In the genomic region with DNA sequence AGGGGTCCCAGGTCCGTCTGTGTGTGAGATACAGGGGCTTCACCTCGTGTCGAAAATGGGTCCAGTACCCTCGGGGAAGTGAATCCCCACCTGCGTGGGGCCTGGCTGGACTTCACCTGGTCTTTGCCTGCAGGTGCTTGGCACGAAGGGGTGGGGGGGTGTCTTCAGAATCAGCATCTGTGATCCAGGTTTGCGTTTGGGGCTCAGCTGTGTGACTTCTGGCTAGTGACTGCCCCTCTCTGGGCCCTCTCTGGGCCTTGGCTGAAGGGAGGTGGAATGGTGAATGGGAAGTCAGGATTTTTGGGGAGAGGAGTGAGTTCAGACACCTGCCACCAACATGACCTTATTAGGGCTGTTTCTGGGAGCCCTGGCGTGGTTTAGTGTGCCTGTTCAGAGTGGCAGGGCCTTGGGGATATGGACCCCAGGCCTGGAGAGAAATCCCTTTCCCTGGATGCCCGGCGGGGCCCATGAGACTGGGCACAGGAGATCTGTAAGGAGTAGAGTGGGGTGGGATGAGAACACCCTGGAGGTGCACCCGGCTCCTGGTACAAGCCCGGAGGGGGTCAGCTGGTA, we compare ENCODE assay signal across 24 cellular contexts. TPM values are rescaled to one million over a fixed set of nuclear protein-coding genes. Genes with fewer than 3 reads are reported as not detected.
DNase-seq lines count a peak whose midpoint lies in the region; ATAC-seq, FAIRE-seq and TF ChIP-seq lines count a peak whose summit lies in the region.
"Had no signal": no experiment of that assay in that cellular context is flagged by ENCODE, and none has a peak within 500 bp of the region (broad histone marks: within the 10 kb centered on the region; RNA-seq: fewer than 3 reads in every experiment).

No MANE protein-coding gene starts in this region.

- H3K79me2 ChIP-seq in GM23338 (replicated peaks; ENCODE audit: insufficient read depth) (no peaks in the 10 kb centered on the region), K562 (ENCODE audit: control insufficient read depth, insufficient read depth, low read length) (no peaks in the 10 kb centered on the region)

- H3K4me3 Mint-ChIP-seq in GM23338 (peak overlapping the region; percentile 36; the same call in 1 of the 3 replicates), glutamatergic neuron (ENCODE audit: unreplicated experiment) (peak overlapping the region; percentile 15), CD14-positive monocyte (peak overlapping the region in 1 of 2 donors; percentile 67)

- WGBS in K562 (ENCODE audit: insufficient coverage, low coverage, missing lambda C conversion rate): 4% methylated on average over 12 of the region's 12 CpGs

- no peak overlapping the region for H3K9ac ChIP-seq in BLaER1
- H3K9ac ChIP-seq in K562 (ENCODE audit: insufficient read depth in 1 of 2, low read depth in 2 of 2, low read length in 2 of 2): no peak overlapping the region

- H2AFZ ChIP-seq in GM23338 (no peak overlapping the region), K562 (ENCODE audit: low read depth, low read length) (no peak overlapping the region)

- ATAC-seq in GM23338 (no peak), K562 (no peak), GM21717 (IDR thresholded peaks at IDR 0.05; ENCODE audit: unreplicated experiment) (no peak), HG02571 (IDR thresholded peaks at IDR 0.05; ENCODE audit: unreplicated experiment) (no peak), GM18868 (IDR thresholded peaks at IDR 0.05; ENCODE audit: unreplicated experiment) (no peak)
- ATAC-seq: HCT116, Panc1, SK-N-SH treated with all-trans-retinoic acid at 6 μM for 48 hours had no signal

- H4K20me1 ChIP-seq in BLaER1 (peaks cover 35% of the 10 kb centered on the region; the same call in 1 of the 2 replicates), GM23338 (replicated peaks; ENCODE audit: insufficient read depth) (peaks cover 3% of the 10 kb centered on the region), K562 (replicated peaks; ENCODE audit: control insufficient read depth, insufficient read depth, low read length) (peaks cover 5% of the 10 kb centered on the region)

- no peaks in the 10 kb centered on the region for H3K9me3 Mint-ChIP-seq in GM23338
- peaks cover 3% of the 10 kb centered on the region for H3K9me3 Mint-ChIP-seq in glutamatergic neuron (ENCODE audit: unreplicated experiment)
- H3K9me3 Mint-ChIP-seq in CD14-positive monocyte: peaks cover 0 to 10% (median 0%) of the 10 kb centered on the region in 7 donors
- H3K9me3 Mint-ChIP-seq: CD8-positive, alpha-beta memory T cell had no signal

- H3K4me1 Mint-ChIP-seq in GM23338: peaks cover 26% of the 10 kb centered on the region
- no peaks in the 10 kb centered on the region for H3K4me1 Mint-ChIP-seq in glutamatergic neuron (ENCODE audit: low read depth, unreplicated experiment)
- no peaks in the 10 kb centered on the region for H3K4me1 Mint-ChIP-seq in CD14-positive monocyte
- H3K4me1 Mint-ChIP-seq: CD8-positive, alpha-beta memory T cell had no signal

- FAIRE-seq in K562 (lab: Jason Lieb, UNC): no peak

- DNase-seq in GM23338 (ENCODE audit: low spot score) (no peak), K562 (ENCODE audit: extremely low read depth in 1 of 4, low spot score in 3 of 4) (no peak), glutamatergic neuron (no peak), CD14-positive monocyte (ENCODE audit: low spot score) (no peak)
- DNase-seq: Calu3; CD8-positive, alpha-beta memory T cell; DMS153; GF-D8; KBM-7; NCI-H1092 treated with DMSO at 0.1 percent for 48 hours; NCI-H1436 treated with DMSO at 0.1 percent for 48 hours; NCI-H1930; NCI-H2227 treated with DMSO at 0.1 percent for 48 hours; NCI-H510A; NCI-H774 had no signal

- peaks cover 46% of the 10 kb centered on the region for H3K4me1 ChIP-seq in BLaER1
- peaks cover 11% of the 10 kb centered on the region for H3K4me1 ChIP-seq in GM23338 (ENCODE audit: insufficient read depth)
- H3K4me1 ChIP-seq in K562 (replicated peaks in 1 of 2; ENCODE audit: control insufficient read depth in 2 of 2, insufficient read depth in 2 of 2, low read length in 2 of 2): peaks cover 0 to 26% of the 10 kb centered on the region in 2 experiments; a peak in 2 of 5 replicates

- no peaks in the 10 kb centered on the region for H3K9me3 ChIP-seq in BLaER1
- H3K9me3 ChIP-seq in K562 (replicated peaks; ENCODE audit: control insufficient read depth, insufficient read depth, low read depth, low read length): no peaks in the 10 kb centered on the region

- no peaks in the 10 kb centered on the region for H3K36me3 ChIP-seq in BLaER1
- no peaks in the 10 kb centered on the region for H3K36me3 ChIP-seq in GM23338 (ENCODE audit: insufficient read depth)
- H3K36me3 ChIP-seq in K562 (ENCODE audit: control insufficient read depth, insufficient read depth, low read length): no peaks in the 10 kb centered on the region

- intact Hi-C loops in K562 (cut with micrococcal nuclease) (no loop called here), CD14-positive monocyte (cut with micrococcal nuclease) (no loop called here)

- H3K27me3 ChIP-seq in BLaER1 (peaks cover 11% of the 10 kb centered on the region; the same call in 1 of the 2 replicates), GM23338 (ENCODE audit: insufficient read depth) (no peaks in the 10 kb centered on the region), K562 (ENCODE audit: control insufficient read depth in 2 of 2, insufficient read depth in 2 of 2, low read length in 2 of 2) (peaks cover 6 to 40% of the 10 kb centered on the region in 2 experiments; a peak in 4 of 5 replicates)

- no peak for TF ChIP-seq RAD21 in K562 (CRISPR knock-in tag; conservative IDR thresholded peaks at IDR 0.05 in 1 of 2, IDR thresholded peaks at IDR 0.05 in 1 of 2)

- TF ChIP-seq CTCF in GM23338 (conservative IDR thresholded peaks at IDR 0.05; ENCODE audit: low read depth in 2 of 2) (no peak), K562 (IDR thresholded peaks at IDR 0.05 in 2 of 3, conservative IDR thresholded peaks at IDR 0.05 in 1 of 3; ENCODE audit: insufficient read depth in 2 of 3, low read depth in 1 of 3, low read length in 3 of 3) (no peak), glutamatergic neuron (IDR thresholded peaks at IDR 0.05; ENCODE audit: partially characterized antibody, unreplicated experiment) (no peak), CD14-positive monocyte (IDR thresholded peaks at IDR 0.05) (no peak)

- H3K27ac Mint-ChIP-seq in GM23338 (no peak overlapping the region), glutamatergic neuron (ENCODE audit: unreplicated experiment) (no peak overlapping the region), CD14-positive monocyte (no peak overlapping the region)

- H3K36me3 Mint-ChIP-seq in GM23338 (ENCODE audit: low read depth) (no peaks in the 10 kb centered on the region), glutamatergic neuron (ENCODE audit: unreplicated experiment) (no peaks in the 10 kb centered on the region), CD14-positive monocyte (no peaks in the 10 kb centered on the region)
- H3K36me3 Mint-ChIP-seq: CD8-positive, alpha-beta memory T cell had no signal

- no peak overlapping the region for H3K4me3 ChIP-seq in BLaER1
- H3K4me3 ChIP-seq in GM23338: no peak overlapping the region
- H3K4me3 ChIP-seq in K562: no peak overlapping the region

- H3K9me2 ChIP-seq in GM23338 (ENCODE audit: insufficient read depth): 0 out of 2 replicates have a peak, but pooled peaks cover 5% of the 10 kb centered on the region

- CTCF ChIA-PET in K562 (lab: Yijun Ruan, JAX; ENCODE audit: low intra/inter-chr PET ratio): no interaction called here

- H3K27ac ChIP-seq in BLaER1 (no peak overlapping the region), GM23338 (ENCODE audit: low read depth) (no peak overlapping the region), K562 (ENCODE audit: extremely low read depth, low read depth, low read length) (no peak overlapping the region)

- no peaks in the 10 kb centered on the region for H3K9me1 ChIP-seq in K562 (ENCODE audit: control insufficient read depth, insufficient read depth, low read length)

- no TSS peak for BruUV-seq in K562 (replicated peaks; lab: Mats Ljungman, UMichigan)

- no peak for TF ChIP-seq EP300 in K562 (IDR thresholded peaks at IDR 0.05; ENCODE audit: low read length)

- POLR2A ChIA-PET in K562 (lab: Yijun Ruan, JAX): interaction anchor here (0.5 to 0.7 kb wide), 2 partner anchors 14 to 221 kb away, joined by 3 read pairs; no protein-coding TSS in a partner anchor

- 0 out of 2 replicates have a peak, but pooled peaks cover 2% of the 10 kb centered on the region for H3F3A ChIP-seq in GM23338 (replicated peaks; ENCODE audit: low read depth)

- H3K27me3 Mint-ChIP-seq in GM23338 (ENCODE audit: insufficient read depth, low read depth, poor library complexity) (peaks cover 18% of the 10 kb centered on the region), glutamatergic neuron (ENCODE audit: unreplicated experiment) (peaks cover 8% of the 10 kb centered on the region), CD14-positive monocyte (ENCODE audit: low read depth in 3 of 3) (peaks cover 19 to 57% (median 43%) of the 10 kb centered on the region in 3 donors)

- in situ Hi-C loops in K562 (cut with MboI): no loop called here

- TF ChIP-seq POLR2A in K562 (conservative IDR thresholded peaks at IDR 0.05): no peak

- H3K4me2 ChIP-seq in BLaER1 (peak overlapping the region; percentile 68; the same call in 1 of the 2 replicates), GM23338 (no peak overlapping the region), K562 (ENCODE audit: insufficient read depth, low read length) (no peak overlapping the region)

RNA-seq across cellular contexts. Expression of a gene that starts 2.7 kb away (rescaled TPM):
- 6.8 and 10.6 TPM in 2 replicates for total RNA-seq in GM23338 (2014; rRNA removed; shearing (Covaris generic))
- polyA plus RNA-seq in GM23338 (2016; fragmentation: Nextera tagmentation; extraction: Ambion mirVana): 5.6 TPM in 2 replicates
- 0.18 and 0.69 TPM in 2 replicates for total RNA-seq in K562 (2011; cell fraction: chromatin; rRNA removed; ENCODE audit: low replicate concordance)
- 0.50 and 0.53 TPM in 2 replicates for total RNA-seq in K562 (2011; cell fraction: nucleolus; rRNA removed)
- 0.81 and 0.99 TPM in 2 replicates for total RNA-seq in K562 (2011; cell fraction: nucleoplasm; rRNA removed)
- total RNA-seq in K562 (2014; rRNA removed): 0.05 and 0.73 TPM in 2 replicates
- 0.07 and 0.26 TPM in 2 replicates for total RNA-seq in K562 (2014; rRNA removed; fragmentation: Illumina TruSeq; extraction: Trizol)
- total RNA-seq in K562 (2015; rRNA removed; fragmentation: Illumina TruSeq; extraction: Trizol): 0.36 and 0.41 TPM in 2 replicates
- 0.29 and 0.49 TPM in 2 replicates for total RNA-seq in K562 (2021)
- polyA plus RNA-seq in K562 (2011; rRNA removed): 0.28 and 0.38 TPM in 2 replicates
- 0.21 and 0.25 TPM in 2 replicates for polyA plus RNA-seq in K562 (2011; cell fraction: cytosol; rRNA removed)
- polyA plus RNA-seq in K562 (2011; cell fraction: nucleus; rRNA removed): 1.4 and 2.7 TPM in 2 replicates
- 0.52 and 0.54 TPM in 2 replicates for polyA plus RNA-seq in K562 (2012)
- polyA plus RNA-seq in K562 (2014; fragmentation: Illumina TruSeq; extraction: Trizol): 0.22 and 0.39 TPM in 2 replicates
- under 1 TPM; 0.01 to 0.07 TPM for polyA plus RNA-seq in K562 (2014; fragmentation: Nextera tagmentation; extraction: Ambion mirVana)
- 0.27 and 0.56 TPM in 2 replicates for polyA plus RNA-seq in K562 (2014; rRNA removed)
- polyA minus RNA-seq in K562 (2011; rRNA and poly(A)+ RNA removed): 0.18 and 0.30 TPM in 2 replicates
- polyA minus RNA-seq in K562 (2011; cell fraction: cytosol; rRNA and poly(A)+ RNA removed): not detected in 2 replicates
- polyA minus RNA-seq in K562 (2011; cell fraction: nucleus; rRNA and poly(A)+ RNA removed): 0.27 and 0.44 TPM in 2 replicates
- total RNA-seq in glutamatergic neuron (ENCODE audit: unreplicated experiment): 12.5 TPM
- not detected for polyA plus RNA-seq in CD14-positive monocyte
- polyA plus RNA-seq: CD8-positive, alpha-beta memory T cell had no signal

RNA-seq across cellular contexts. Expression of a gene that starts 41.4 kb away (rescaled TPM):
- total RNA-seq in GM23338 (2014; rRNA removed; shearing (Covaris generic)): 125 and 144 TPM in 2 replicates
- polyA plus RNA-seq in GM23338 (2016; fragmentation: Nextera tagmentation; extraction: Ambion mirVana) (85.6 and 95.2 TPM in 2 replicates), K562 (2011; rRNA removed) (39.6 and 55.9 TPM in 2 replicates), K562 (2014; fragmentation: Illumina TruSeq; extraction: Trizol) (25.6 and 56.1 TPM in 2 replicates), K562 (2014; fragmentation: Nextera tagmentation; extraction: Ambion mirVana) (1 to 10 TPM; 3.8 to 5.9 TPM), K562 (2014; rRNA removed) (58.0 and 62.8 TPM in 2 replicates), CD14-positive monocyte (10 to 100 TPM; 28.6 to 34.5 TPM)
- total RNA-seq in K562 (2011; cell fraction: chromatin; rRNA removed; ENCODE audit: low replicate concordance): 48.8 and 166 TPM in 2 replicates
- total RNA-seq in K562 (2011; cell fraction: nucleolus; rRNA removed): 171 and 189 TPM in 2 replicates
- 87.3 and 91.6 TPM in 2 replicates for total RNA-seq in K562 (2011; cell fraction: nucleoplasm; rRNA removed)
- total RNA-seq in K562 (2014; rRNA removed) (49.3 and 79.1 TPM in 2 replicates), K562 (2014; rRNA removed; fragmentation: Illumina TruSeq; extraction: Trizol) (11.6 and 20.2 TPM in 2 replicates), K562 (2015; rRNA removed; fragmentation: Illumina TruSeq; extraction: Trizol) (39.7 and 47.4 TPM in 2 replicates), K562 (2021) (120 and 126 TPM in 2 replicates), glutamatergic neuron (ENCODE audit: unreplicated experiment) (54.4 TPM)
- 53.3 and 119 TPM in 2 replicates for polyA plus RNA-seq in K562 (2011; cell fraction: cytosol; rRNA removed)
- 113 and 190 TPM in 2 replicates for polyA plus RNA-seq in K562 (2011; cell fraction: nucleus; rRNA removed)
- polyA plus RNA-seq in K562 (2012): 69.1 and 86.6 TPM in 2 replicates
- 11.0 and 30.4 TPM in 2 replicates for polyA minus RNA-seq in K562 (2011; rRNA and poly(A)+ RNA removed)
- polyA minus RNA-seq in K562 (2011; cell fraction: cytosol; rRNA and poly(A)+ RNA removed): 50.3 and 58.3 TPM in 2 replicates
- 23.9 and 31.8 TPM in 2 replicates for polyA minus RNA-seq in K562 (2011; cell fraction: nucleus; rRNA and poly(A)+ RNA removed)

RNA-seq across cellular contexts. Expression of a gene that starts 48.6 kb away (rescaled TPM):
- 0.24 TPM in 1 of 2 replicates, not detected in the other for total RNA-seq in GM23338 (2014; rRNA removed; shearing (Covaris generic))
- polyA plus RNA-seq in GM23338 (2016; fragmentation: Nextera tagmentation; extraction: Ambion mirVana): not detected in 2 replicates
- not detected in 2 replicates for total RNA-seq in K562 (2011; cell fraction: chromatin; rRNA removed; ENCODE audit: low replicate concordance)
- total RNA-seq in K562 (2011; cell fraction: nucleolus; rRNA removed): not detected in 2 replicates
- not detected in 2 replicates for total RNA-seq in K562 (2011; cell fraction: nucleoplasm; rRNA removed)
- not detected in 2 replicates for total RNA-seq in K562 (2014; rRNA removed)
- not detected in 2 replicates for total RNA-seq in K562 (2014; rRNA removed; fragmentation: Illumina TruSeq; extraction: Trizol)
- not detected in 2 replicates for total RNA-seq in K562 (2015; rRNA removed; fragmentation: Illumina TruSeq; extraction: Trizol)
- 0.18 and 0.27 TPM in 2 replicates for total RNA-seq in K562 (2021)
- polyA plus RNA-seq in K562 (2011; rRNA removed): not detected in 2 replicates
- polyA plus RNA-seq in K562 (2011; cell fraction: cytosol; rRNA removed): 0.04 TPM in 1 of 2 replicates, not detected in the other
- 0.08 and 0.53 TPM in 2 replicates for polyA plus RNA-seq in K562 (2011; cell fraction: nucleus; rRNA removed)
- not detected in 2 replicates for polyA plus RNA-seq in K562 (2012)
- not detected in 2 replicates for polyA plus RNA-seq in K562 (2014; fragmentation: Illumina TruSeq; extraction: Trizol)
- not detected for polyA plus RNA-seq in K562 (2014; fragmentation: Nextera tagmentation; extraction: Ambion mirVana)
- 0.07 TPM in 1 of 2 replicates, not detected in the other for polyA plus RNA-seq in K562 (2014; rRNA removed)
- not detected in 2 replicates for polyA minus RNA-seq in K562 (2011; rRNA and poly(A)+ RNA removed)
- not detected in 2 replicates for polyA minus RNA-seq in K562 (2011; cell fraction: cytosol; rRNA and poly(A)+ RNA removed)
- 0.13 TPM in 1 of 2 replicates, not detected in the other for polyA minus RNA-seq in K562 (2011; cell fraction: nucleus; rRNA and poly(A)+ RNA removed)
- not detected for total RNA-seq in glutamatergic neuron (ENCODE audit: unreplicated experiment)
- 100 to 1,000 TPM; 105 to 131 TPM for polyA plus RNA-seq in CD14-positive monocyte
- total RNA-seq: A673, Calu3 had no signal
- polyA plus RNA-seq: BJ had no signal
